ENCODE assay signal across 22 cellular contexts in the genomic region with DNA sequence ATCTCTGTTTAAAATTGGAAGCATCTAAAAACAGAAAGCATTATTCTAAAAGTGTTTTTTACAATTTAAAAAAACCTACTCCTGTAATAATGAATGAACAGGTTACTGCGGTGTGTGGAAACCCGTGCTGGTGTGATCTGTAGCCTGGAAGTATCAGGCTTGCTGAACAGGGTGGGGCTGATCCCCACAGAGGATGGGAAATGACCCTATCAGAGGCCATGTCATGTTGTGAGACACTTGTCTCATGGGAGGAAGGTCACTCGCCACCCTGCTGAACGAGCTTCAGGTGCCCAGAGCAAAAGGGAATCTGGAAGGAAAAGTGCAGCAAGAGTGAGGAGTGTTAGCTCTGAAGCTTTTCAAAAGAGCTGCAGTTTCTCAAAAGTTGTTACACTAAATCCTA.
"Had no signal": no experiment of that assay in that cellular context is flagged by ENCODE, and none has a peak within 500 bp of the region (broad histone marks: within the 10 kb centered on the region; RNA-seq: fewer than 3 reads in every experiment).

No MANE protein-coding gene starts in this region.

- H3K27me3 ChIP-seq: MG63 had no signal

- H3K9me3 ChIP-seq: MG63, SJSA1 had no signal

- DNase-seq: KBM-7, MG63, NCI-H1092 treated with DMSO at 0.1 percent for 48 hours, NCI-H1436, NCI-H187, NCI-H2029, NCI-H2081 treated with DMSO at 0.1 percent for 48 hours, NCI-H2171, NCI-H226, NCI-H446, NCI-H510A, NCI-H524 treated with DMSO at 0.1 percent for 48 hours, NCI-H69, NCI-H774, Right ventricle myocardium superior, RPMI8226, SIG-M5 had no signal

- H3K36me3 Mint-ChIP-seq: IgD-negative memory B cell had no signal

- H3K27ac ChIP-seq: HL-60, SJSA1, SK-N-MC had no signal

- FAIRE-seq: HTR-8/SVneo had no signal

- H3K4me3 Mint-ChIP-seq: IgD-negative memory B cell had no signal

- H3K36me3 ChIP-seq: MG63, SJSA1 had no signal

- H3K27ac Mint-ChIP-seq: IgD-negative memory B cell had no signal

- H3K4me3 ChIP-seq: MG63, SJSA1, SK-N-MC had no signal

- H3K27me3 Mint-ChIP-seq: IgD-negative memory B cell had no signal
